Comparison of ENCODE assay signal across 9 cellular contexts in the genomic region with DNA sequence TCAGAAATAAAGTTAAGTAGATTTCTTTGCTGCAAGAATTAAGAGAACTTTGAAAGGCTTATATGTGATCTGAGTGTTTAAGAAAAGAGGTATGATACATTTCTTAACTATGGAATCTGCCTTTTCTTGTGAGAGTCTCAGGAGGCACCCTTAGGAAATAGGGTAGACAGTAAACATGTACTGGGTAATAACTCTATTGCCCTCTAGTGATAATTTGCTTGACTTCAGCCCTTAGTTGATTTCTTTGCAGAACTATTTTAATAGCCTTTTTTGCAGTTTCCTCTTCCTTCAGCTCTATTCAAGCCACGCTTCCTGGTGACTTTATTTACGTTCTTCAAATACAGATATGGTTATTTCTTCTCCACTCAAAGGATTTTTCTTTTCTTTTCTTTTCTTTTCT. TPM values are rescaled to one million over a fixed set of nuclear protein-coding genes. Genes with fewer than 3 reads are reported as not detected.
A peak's percentile ranks its signal among the peaks of the same experiment; 100 is the strongest.
DNase-seq lines count a peak whose midpoint lies in the region; ATAC-seq and TF ChIP-seq lines count a peak whose summit lies in the region.
"Had no signal": no experiment of that assay in that cellular context is flagged by ENCODE, and none has a peak within 500 bp of the region (broad histone marks: within the 10 kb centered on the region; RNA-seq: fewer than 3 reads in every experiment).

No MANE protein-coding gene starts in this region.

- peaks cover 0 to 5% of the 10 kb centered on the region in 2 donors for H3K27me3 Mint-ChIP-seq in stimulated activated naive B cell treated with anti-CD40 and anti-IgM and Interleukin-4, amounts not matched to agents 10 μg/mL and 1 μg/mL and 100 μg/mL, for 72 hours

- H3K4me1 Mint-ChIP-seq in stimulated activated naive B cell treated with anti-CD40 and anti-IgM and Interleukin-4, amounts not matched to agents 10 μg/mL and 1 μg/mL and 100 μg/mL, for 72 hours, result no peaks in the 10 kb centered on the region

- H3K4me3 Mint-ChIP-seq in stimulated activated naive B cell treated with anti-CD40 and anti-IgM and Interleukin-4, amounts not matched to agents 10 μg/mL and 1 μg/mL and 100 μg/mL, for 72 hours, result no peak overlapping the region

- no peaks in the 10 kb centered on the region for H3K36me3 Mint-ChIP-seq in stimulated activated naive B cell treated with anti-CD40 and anti-IgM and Interleukin-4, amounts not matched to agents 10 μg/mL and 1 μg/mL and 100 μg/mL, for 72 hours

- H3K4me3 ChIP-seq in fibroblast of the aortic adventitia (ENCODE audit: low read depth, low read length), result no peak overlapping the region
- H3K4me3 ChIP-seq: SJSA1 had no signal

- DNase-seq in DMS 273 (lab: John Stamatoyannopoulos, UW; ENCODE audit: unreplicated experiment), result peak; percentile 16
- no peak for DNase-seq in DMS 273 treated with DMSO at 0.1 percent for 48 hours (lab: John Stamatoyannopoulos, UW)
- peak; percentile 58 for DNase-seq in RKO (ENCODE audit: low spot score)
- peak; percentile 89 for DNase-seq in fibroblast of the aortic adventitia (ENCODE audit: low read depth)
- no peak for DNase-seq in stimulated activated naive B cell treated with anti-CD40 and anti-IgM and Interleukin-4, amounts not matched to agents 10 μg/mL and 1 μg/mL and 100 μg/mL, for 72 hours
- no peak for DNase-seq in NCI-H1092 treated with DMSO at 0.1 percent for 48 hours (lab: John Stamatoyannopoulos, UW)

- peak; percentile 71 for TF ChIP-seq CTCF in fibroblast of the aortic adventitia (IDR thresholded peaks at IDR 0.05; ENCODE audit: insufficient read depth, low read length)

- H3K9me3 Mint-ChIP-seq in stimulated activated naive B cell treated with anti-CD40 and anti-IgM and Interleukin-4, amounts not matched to agents 10 μg/mL and 1 μg/mL and 100 μg/mL, for 72 hours, result peaks cover 0 to 3% of the 10 kb centered on the region in 2 donors

- H3K27ac Mint-ChIP-seq in stimulated activated naive B cell treated with anti-CD40 and anti-IgM and Interleukin-4, amounts not matched to agents 10 μg/mL and 1 μg/mL and 100 μg/mL, for 72 hours, result no peak overlapping the region

- ATAC-seq in stimulated activated naive B cell treated with anti-CD40 and anti-IgM and Interleukin-4, amounts not matched to agents 10 μg/mL and 1 μg/mL and 100 μg/mL, for 72 hours (replicated peaks), result peak; percentile 38
- ATAC-seq in HG03095 (IDR thresholded peaks at IDR 0.05; ENCODE audit: unreplicated experiment) (no peak), GM21576 (IDR thresholded peaks at IDR 0.05; ENCODE audit: unreplicated experiment) (no peak)

RNA-seq across cellular contexts. Expression of gene CCNA1, which starts 37.0 kb away (rescaled TPM):
- 0.09 TPM in 1 of 2 replicates, not detected in the other for total RNA-seq in fibroblast of the aortic adventitia (ENCODE audit: low replicate concordance)

RNA-seq across cellular contexts. Expression of gene SPART, which starts 49.1 kb away (rescaled TPM):
- total RNA-seq in fibroblast of the aortic adventitia (ENCODE audit: low replicate concordance), result 62.7 and 95.4 TPM in 2 replicates

Comparison
In these comparisons a context has a peak if more than half of its experiments do, and no peak if none do; other contexts are left out.
1. DNase-seq: peak in DMS 273 (single experiment), RKO (single experiment) and fibroblast of the aortic adventitia (single experiment); none in DMS 273 treated with DMSO at 0.1 percent for 48 hours (single experiment), stimulated activated naive B cell treated with anti-CD40 and anti-IgM and Interleukin-4, amounts not matched to agents 10 μg/mL and 1 μg/mL and 100 μg/mL, for 72 hours (single experiment) and NCI-H1092 treated with DMSO at 0.1 percent for 48 hours (single experiment).
2. ATAC-seq: peak in stimulated activated naive B cell treated with anti-CD40 and anti-IgM and Interleukin-4, amounts not matched to agents 10 μg/mL and 1 μg/mL and 100 μg/mL, for 72 hours (2 of 2); none in HG03095 (single experiment) and GM21576 (single experiment).